23 cellular contexts compared by ENCODE assay signal in the genomic region with DNA sequence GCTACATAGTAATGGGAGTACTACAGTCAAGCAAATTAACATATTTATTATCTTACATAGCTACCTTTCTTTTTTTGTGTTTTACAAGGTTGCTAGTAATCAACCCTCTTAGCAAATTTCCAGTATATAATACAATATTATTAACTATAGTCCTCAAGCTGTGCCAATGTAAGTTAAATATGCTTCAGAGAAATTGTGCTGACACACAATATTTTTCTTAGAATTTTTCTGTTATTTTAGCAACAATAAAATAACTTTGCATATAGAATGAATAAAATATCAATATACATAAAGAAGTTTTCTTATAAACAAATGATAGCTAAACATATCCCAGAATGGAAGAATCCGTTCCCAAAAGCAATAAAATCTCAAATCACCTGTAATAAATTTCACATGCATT.
DNase-seq lines count a peak whose midpoint lies in the region; ATAC-seq, FAIRE-seq and TF ChIP-seq lines count a peak whose summit lies in the region.
"Had no signal": no experiment of that assay in that cellular context is flagged by ENCODE, and none has a peak within 500 bp of the region (broad histone marks: within the 10 kb centered on the region; RNA-seq: fewer than 3 reads in every experiment).

No MANE protein-coding gene starts in this region.

- H2AFZ ChIP-seq in IMR-90 (replicated peaks; ENCODE audit: low read length, poor library complexity), result no peak overlapping the region

- dilution Hi-C loops in IMR-90 (cut with HindIII; ENCODE audit: low sequenced_read_pairs, unreplicated experiment), result no loop called here

- no peaks in the 10 kb centered on the region for H3K9me3 ChIP-seq in A549
- peaks cover 2% of the 10 kb centered on the region; the same call in 1 of the 2 replicates for H3K9me3 ChIP-seq in IMR-90 (ENCODE audit: control insufficient read depth, insufficient read depth, low read length)
- H3K9me3 ChIP-seq: BLaER1 treated with 17β-estradiol and CSF1 and Interleukin-3, amounts not matched to agents 10 nM and 100 nM; Caco-2 had no signal

- H4K5ac ChIP-seq in IMR-90 (ENCODE audit: low read depth, low read length), result no peak overlapping the region

- no peak overlapping the region for H3K14ac ChIP-seq in IMR-90 (replicated peaks; ENCODE audit: low read depth, low read length)

- TF ChIP-seq EP300 in A549 (IDR thresholded peaks at IDR 0.05), result no peak

- in situ Hi-C loops in IMR-90 (cut with MboI; ENCODE audit: low sequenced_read_pairs), result no loop called here

- H3K27me3 ChIP-seq in IMR-90 (ENCODE audit: control insufficient read depth, insufficient read depth, low read length), result no peaks in the 10 kb centered on the region
- H3K27me3 ChIP-seq: BLaER1 treated with 17β-estradiol and CSF1 and Interleukin-3, amounts not matched to agents 10 nM and 100 nM had no signal

- no peak overlapping the region for H3K18ac ChIP-seq in IMR-90 (ENCODE audit: low read depth, low read length)

- ATAC-seq in A549, result no peak
- no peak for ATAC-seq in IMR-90 (ENCODE audit: low read depth)
- no peak for ATAC-seq in HG02970 (IDR thresholded peaks at IDR 0.05; ENCODE audit: low FRiP score, unreplicated experiment)
- ATAC-seq: CD8-positive, alpha-beta T cell; GM12878 had no signal

- H4K91ac ChIP-seq in IMR-90 (ENCODE audit: insufficient read depth, low read depth, low read length), result no peak overlapping the region

- no peak overlapping the region for H3K4ac ChIP-seq in IMR-90 (ENCODE audit: low read depth, low read length)

- no peak overlapping the region for H3K56ac ChIP-seq in IMR-90 (ENCODE audit: extremely low read depth, insufficient read depth, low read length)

- H4K8ac ChIP-seq in IMR-90 (ENCODE audit: low read depth in 2 of 2, low read length in 2 of 2), result no peak overlapping the region

- H3K4me1 ChIP-seq in A549 (no peaks in the 10 kb centered on the region), IMR-90 (ENCODE audit: control insufficient read depth, insufficient read depth, low read length) (no peaks in the 10 kb centered on the region)
- H3K4me1 ChIP-seq: BLaER1 treated with 17β-estradiol and CSF1 and Interleukin-3, amounts not matched to agents 10 nM and 100 nM had no signal

- no peaks in the 10 kb centered on the region for H3K79me1 ChIP-seq in IMR-90 (ENCODE audit: low read depth in 1 of 2, low read length in 2 of 2)

- TF ChIP-seq POLR2A in A549 (IDR thresholded peaks at IDR 0.05; ENCODE audit: low read length) (no peak), IMR-90 (IDR thresholded peaks at IDR 0.05; ENCODE audit: low read depth, low read length) (no peak)

- POLR2A ChIA-PET in A549 (lab: Yijun Ruan, JAX), result no interaction called here
- POLR2A ChIA-PET in IMR-90 (lab: Charles Lee; ENCODE audit: unreplicated experiment), result no interaction called here

- H3K4me3 ChIP-seq in A549, result no peak overlapping the region
- H3K4me3 ChIP-seq in IMR-90 (ENCODE audit: insufficient read depth, low read depth, low read length), result no peak overlapping the region
- H3K4me3 ChIP-seq: BLaER1 treated with 17β-estradiol and CSF1 and Interleukin-3, amounts not matched to agents 10 nM and 100 nM; GM12878 had no signal

- H3K9me1 ChIP-seq in IMR-90 (ENCODE audit: insufficient read depth, low read length), result no peaks in the 10 kb centered on the region

- no peak overlapping the region for H3K27ac ChIP-seq in A549
- H3K27ac ChIP-seq in IMR-90 (ENCODE audit: insufficient read depth, low read length), result no peak overlapping the region
- H3K27ac ChIP-seq: BLaER1 treated with 17β-estradiol and CSF1 and Interleukin-3, amounts not matched to agents 10 nM and 100 nM; C4-2B had no signal

- WGBS in A549 (ENCODE audit: missing lambda C conversion rate), result 36% methylated on average over 1 of the region's 1 CpG
- no CpG with 5 or more reads among the region's 1 CpG for WGBS in IMR-90 (ENCODE audit: extremely low coverage in 2 of 2, insufficient read length in 1 of 2), 2 experiments

- H2BK5ac ChIP-seq in IMR-90 (ENCODE audit: low read depth, low read length, poor library complexity, severe bottlenecking), result no peak overlapping the region

- no peak overlapping the region for H3K4me2 ChIP-seq in A549
- no peak overlapping the region for H3K4me2 ChIP-seq in IMR-90 (ENCODE audit: low read depth, low read length)
- H3K4me2 ChIP-seq: BLaER1 treated with 17β-estradiol and CSF1 and Interleukin-3, amounts not matched to agents 10 nM and 100 nM had no signal

- TF ChIP-seq RAD21 in A549 (conservative IDR thresholded peaks at IDR 0.05 in 1 of 2, IDR thresholded peaks at IDR 0.05 in 1 of 2) (no peak), IMR-90 (IDR thresholded peaks at IDR 0.05; ENCODE audit: low read length) (no peak)

- H4K20me1 ChIP-seq in IMR-90 (ENCODE audit: insufficient read depth, low read length), result no peaks in the 10 kb centered on the region
- H4K20me1 ChIP-seq: BLaER1 treated with 17β-estradiol and CSF1 and Interleukin-3, amounts not matched to agents 10 nM and 100 nM had no signal

- CTCF ChIA-PET in A549 (lab: Yijun Ruan, JAX), result no interaction called here
- CTCF ChIA-PET in IMR-90 (lab: Yijun Ruan, JAX), result no interaction called here

- H2AK9ac ChIP-seq in IMR-90 (replicated peaks; ENCODE audit: low read depth, low read length, poor library complexity), result no peak overlapping the region

- H3K23ac ChIP-seq in IMR-90 (ENCODE audit: low read depth, low read length), result no peak overlapping the region

- H3K36me3 ChIP-seq in IMR-90 (ENCODE audit: control insufficient read depth, insufficient read depth, low read length), result no peaks in the 10 kb centered on the region
- H3K36me3 ChIP-seq: BLaER1 treated with 17β-estradiol and CSF1 and Interleukin-3, amounts not matched to agents 10 nM and 100 nM had no signal

- TF ChIP-seq CTCF in A549 (IDR thresholded peaks at IDR 0.05) (no peak), IMR-90 (conservative IDR thresholded peaks at IDR 0.05; ENCODE audit: low read depth, low read length) (no peak)

- H3K9ac ChIP-seq in IMR-90 (ENCODE audit: low read depth, low read length), result no peak overlapping the region
- H3K9ac ChIP-seq: BLaER1 treated with 17β-estradiol and CSF1 and Interleukin-3, amounts not matched to agents 10 nM and 100 nM had no signal

- intact Hi-C loops in IMR-90 (cut with micrococcal nuclease), result loop anchor here (1.0 kb wide), 1 partner anchor 46 kb away; no protein-coding TSS in a partner anchor

- no peak overlapping the region for H2BK15ac ChIP-seq in IMR-90 (ENCODE audit: low read depth, low read length)

- no peak overlapping the region for H2BK120ac ChIP-seq in IMR-90 (ENCODE audit: low read depth, low read length)

- no TSS peak for BruUV-seq in IMR-90 (replicated peaks; lab: Mats Ljungman, UMichigan)

- no peak for FAIRE-seq in A549 (lab: Jason Lieb, UNC)
- FAIRE-seq in frontal cortex (lab: Jason Lieb, UNC), result peak; percentile 50
- FAIRE-seq: D721Med, GM12878, GM12892, GM18507 had no signal

- H2AK5ac ChIP-seq in IMR-90 (ENCODE audit: low read depth, low read length), result no peak overlapping the region

- DNase-seq in A549 (ENCODE audit: low read depth in 1 of 2, low spot score in 1 of 2), result no peak
- no peak for DNase-seq in IMR-90
- DNase-seq in frontal cortex (ENCODE audit: low spot score in 2 of 2), result no peak
- no peak for DNase-seq in dedifferentiated amniotic fluid mesenchymal stem cell (ENCODE audit: extremely low spot score)
- DNase-seq in DMS153 (lab: John Stamatoyannopoulos, UW), result no peak
- DNase-seq: 8988T; AML-193; Caco-2; Calu3; CD4-positive, alpha-beta T cell; CD8-positive, alpha-beta T cell; DMS53; DMS79; DND-41; EL; GDM1 had no signal

- no peak overlapping the region for H2BK20ac ChIP-seq in IMR-90 (ENCODE audit: low read depth, low read length)

TF ChIP-seq in A549, 52 proteins besides CTCF, POLR2A, EP300 and RAD21:
- TF ChIP-seq, protein P1, sequence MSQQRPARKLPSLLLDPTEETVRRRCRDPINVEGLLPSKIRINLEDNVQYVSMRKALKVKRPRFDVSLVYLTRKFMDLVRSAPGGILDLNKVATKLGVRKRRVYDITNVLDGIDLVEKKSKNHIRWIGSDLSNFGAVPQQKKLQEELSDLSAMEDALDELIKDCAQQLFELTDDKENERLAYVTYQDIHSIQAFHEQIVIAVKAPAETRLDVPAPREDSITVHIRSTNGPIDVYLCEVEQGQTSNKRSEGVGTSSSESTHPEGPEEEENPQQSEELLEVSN (IDR thresholded peaks at IDR 0.05; ENCODE audit: borderline replicate concordance, low read depth), result no peak
- peak; percentile 52 for TF ChIP-seq MAFK (IDR thresholded peaks at IDR 0.05; ENCODE audit: partially characterized antibody)

TF ChIP-seq in IMR-90, 13 proteins besides CTCF, POLR2A, EP300 and RAD21:
- no peak for TF ChIP-seq NFE2L2 (IDR thresholded peaks at IDR 0.05; ENCODE audit: low read depth, low read length)
- TF ChIP-seq MAFK (IDR thresholded peaks at IDR 0.05; ENCODE audit: low read depth, low read length), result peak; percentile 63
TF ChIP-seq in IMR-90: peak in this region for 1.
